ENCODE assay signal across 22 cellular contexts in genomic region chr4:89664521-89664920, GRCh38.
DNase-seq lines count a peak whose midpoint lies in the region; ATAC-seq, FAIRE-seq and TF ChIP-seq lines count a peak whose summit lies in the region.
"Had no signal": no experiment of that assay in that cellular context is flagged by ENCODE, and none has a peak within 500 bp of the region (broad histone marks: within the 10 kb centered on the region; RNA-seq: fewer than 3 reads in every experiment).

No MANE protein-coding gene starts in this region.

- no peaks in the 10 kb centered on the region for H3K36me3 Mint-ChIP-seq in MCF 10A (ENCODE audit: insufficient read depth, unreplicated experiment)
- H3K36me3 Mint-ChIP-seq: CD14-positive monocyte; CD8-positive, alpha-beta memory T cell had no signal

- POLR2A ChIA-PET in MCF 10A (lab: Yijun Ruan, JAX), result interaction anchor here (0.6 to 6.1 kb wide), 7 partner anchors 15 to 227 kb away, joined by 3 to 67 read pairs (median 4); no protein-coding TSS in a partner anchor

- H3K4me3 Mint-ChIP-seq in MCF 10A (ENCODE audit: unreplicated experiment), result no peak overlapping the region
- H3K4me3 Mint-ChIP-seq: B cell; CD14-positive monocyte; CD4-positive, alpha-beta T cell; CD8-positive, alpha-beta memory T cell; H9 had no signal

- FAIRE-seq in bronchial epithelial cell (lab: Jason Lieb, UNC), result no peak
- FAIRE-seq: A204.1, GM12892 had no signal

- no peak overlapping the region for H3K27ac ChIP-seq in breast epithelium
- no peak overlapping the region for H3K27ac ChIP-seq in foreskin keratinocyte
- H3K27ac ChIP-seq: 22Rv1, BLaER1, GM23248 had no signal

- BruUV-seq in MCF 10A (replicated peaks; lab: Mats Ljungman, UMichigan), result no TSS peak

- no peaks in the 10 kb centered on the region for H3K9me3 ChIP-seq in breast epithelium
- H3K9me3 ChIP-seq: BLaER1 had no signal

- H3K27ac Mint-ChIP-seq in MCF 10A (ENCODE audit: low read depth, unreplicated experiment), result peak overlapping the region; percentile 76
- H3K27ac Mint-ChIP-seq: B cell; CD14-positive monocyte; CD4-positive, alpha-beta T cell; CD8-positive, alpha-beta memory T cell; H9 had no signal

- H3K27me3 ChIP-seq in breast epithelium (no peaks in the 10 kb centered on the region), bronchial epithelial cell (ENCODE audit: control insufficient read depth, insufficient read depth, low read length) (no peaks in the 10 kb centered on the region), foreskin keratinocyte (no peaks in the 10 kb centered on the region)
- H3K27me3 ChIP-seq: BLaER1 had no signal

- TF ChIP-seq CTCF in MCF 10A (IDR thresholded peaks at IDR 0.05; ENCODE audit: unreplicated experiment) (no peak), breast epithelium (IDR thresholded peaks at IDR 0.05) (no peak), bronchial epithelial cell (IDR thresholded peaks at IDR 0.05; ENCODE audit: insufficient read depth, low read length, severe bottlenecking) (no peak), foreskin keratinocyte (conservative IDR thresholded peaks at IDR 0.05) (no peak)

- CTCF ChIA-PET in MCF 10A (lab: Yijun Ruan, JAX), result interaction anchor here (0.6 to 0.7 kb wide), 2 partner anchors 170 to 199 kb away, joined by 3 read pairs; no protein-coding TSS in a partner anchor

- DNase-seq in MCF 10A (ENCODE audit: unreplicated experiment) (no peak), breast epithelium (ENCODE audit: low spot score in 2 of 2) (no peak), bronchial epithelial cell (ENCODE audit: low read depth) (peak; percentile 83), foreskin keratinocyte (peak; percentile 36 to 68), C1 segment of cervical spinal cord (lab: John Stamatoyannopoulos, UW) (no peak), hypothalamus (lab: John Stamatoyannopoulos, UW) (no peak), nucleus accumbens (lab: John Stamatoyannopoulos, UW) (no peak)
- DNase-seq: Calu3; CD4-positive, alpha-beta T cell; CD8-positive, alpha-beta memory T cell; DMS53; DMS79 treated with DMSO at 0.1 percent for 48 hours; GM23248; H9 had no signal

- ATAC-seq in foreskin keratinocyte (peak; percentile 58), GM21825 (IDR thresholded peaks at IDR 0.05; ENCODE audit: unreplicated experiment) (no peak)
- ATAC-seq: HCT116 had no signal

- H3K4me1 Mint-ChIP-seq in MCF 10A (ENCODE audit: insufficient read depth, unreplicated experiment), result peaks cover 47% of the 10 kb centered on the region
- H3K4me1 Mint-ChIP-seq: B cell; CD14-positive monocyte; CD8-positive, alpha-beta memory T cell had no signal

- no peaks in the 10 kb centered on the region for H3K27me3 Mint-ChIP-seq in MCF 10A (ENCODE audit: insufficient read depth, unreplicated experiment)

- H3K4me1 ChIP-seq in breast epithelium, result no peaks in the 10 kb centered on the region
- H3K4me1 ChIP-seq in foreskin keratinocyte, result peaks cover 44% of the 10 kb centered on the region
- H3K4me1 ChIP-seq: BLaER1 had no signal

- no peak for TF ChIP-seq POLR2A in breast epithelium (IDR thresholded peaks at IDR 0.05)

- H3K9me3 Mint-ChIP-seq in MCF 10A (ENCODE audit: unreplicated experiment), result no peaks in the 10 kb centered on the region
- H3K9me3 Mint-ChIP-seq: CD4-positive, alpha-beta T cell; H9 had no signal

- intact Hi-C loops in MCF 10A (cut with micrococcal nuclease), result no loop called here
- intact Hi-C loops in breast epithelium (cut with DNase I; ENCODE audit: low total_unique reads), result no loop called here

- H3K4me3 ChIP-seq in breast epithelium (no peak overlapping the region), bronchial epithelial cell (ENCODE audit: low read depth, low read length) (no peak overlapping the region)
- H3K4me3 ChIP-seq: BLaER1, GM23248 had no signal

- H3K36me3 ChIP-seq in breast epithelium (no peaks in the 10 kb centered on the region), bronchial epithelial cell (ENCODE audit: control insufficient read depth, insufficient read depth, low read length) (no peaks in the 10 kb centered on the region)
- H3K36me3 ChIP-seq: BLaER1 had no signal

Comparison
In these comparisons a context has a peak if more than half of its experiments do, and no peak if none do; other contexts are left out.
1. DNase-seq: peak in bronchial epithelial cell (single experiment) and foreskin keratinocyte (2 of 2); none in MCF 10A (single experiment), breast epithelium (0 of 2), C1 segment of cervical spinal cord (0 of 14), hypothalamus (0 of 51) and nucleus accumbens (0 of 56).